17 cellular contexts compared by ENCODE assay signal in genomic region chr1:99986656-99987225, GRCh38.
"Had no signal": no experiment of that assay in that cellular context is flagged by ENCODE, and none has a peak within 500 bp of the region (broad histone marks: within the 10 kb centered on the region; RNA-seq: fewer than 3 reads in every experiment).

No MANE protein-coding gene starts in this region.

- H3K27me3 ChIP-seq: breast epithelium, gastrocnemius medialis, hepatocyte, suprapubic skin, upper lobe of right lung had no signal

- H3K4me1 ChIP-seq: breast epithelium, gastrocnemius medialis, suprapubic skin, upper lobe of right lung had no signal

- H3K9me3 ChIP-seq: suprapubic skin had no signal

- H3K27ac Mint-ChIP-seq: activated CD8-positive, alpha-beta T cell treated with anti-CD3 and anti-CD28 coated beads for 36 hours; activated naive CD8-positive, alpha-beta T cell treated with anti-CD3 and anti-CD28 coated beads for 36 hours; activated T-cell treated with anti-CD3 and anti-CD28 coated beads, Interleukin-2, amount 50 U/mL, for 72 hours; naive thymus-derived CD8-positive, alpha-beta T cell; T-helper 2 cell treated with Interferon-gamma antibody and Interleukin-4, amounts not matched to agents 5 μg/mL and 100 μg/mL, for 36 hours had no signal

- ATAC-seq: activated CD8-positive, alpha-beta T cell treated with anti-CD3 and anti-CD28 coated beads for 36 hours; activated T-cell treated with anti-CD3 and anti-CD28 coated beads, Interleukin-2, amount 50 U/mL, for 72 hours; gastrocnemius medialis; naive thymus-derived CD8-positive, alpha-beta T cell; upper lobe of right lung had no signal

- DNase-seq: activated CD4-positive, CD25-positive, alpha-beta regulatory T cell treated with anti-CD3 and anti-CD28 coated beads, Interleukin-2, amount 50 U/mL, for 72 hours; activated CD8-positive, alpha-beta memory T cell treated with anti-CD3 and anti-CD28 coated beads, Interleukin-2, amount 50 U/mL, for 4 hours; activated CD8-positive, alpha-beta T cell treated with anti-CD3 and anti-CD28 coated beads for 36 hours; activated gamma-delta T cell treated with Interleukin-2 at 50 U/mL for 16 hours; activated naive CD8-positive, alpha-beta T cell treated with anti-CD3 and anti-CD28 coated beads for 36 hours; activated T-cell treated with anti-CD3 and anti-CD28 coated beads, Interleukin-2, amount 50 U/mL, for 72 hours; anterior cingulate cortex; gastrocnemius medialis; naive thymus-derived CD8-positive, alpha-beta T cell; stimulated activated CD4-positive, alpha-beta T cell treated with anti-CD3 and anti-CD28 coated beads, Interleukin-2, amount 100 ng/mL, for 48 hours; stimulated activated naive CD4-positive, alpha-beta T cell treated with Interleukin-2 at 50 U/mL for 16 hours; upper lobe of right lung had no signal

- H3K27me3 Mint-ChIP-seq: activated CD8-positive, alpha-beta T cell treated with anti-CD3 and anti-CD28 coated beads for 36 hours; activated naive CD8-positive, alpha-beta T cell treated with anti-CD3 and anti-CD28 coated beads for 36 hours; naive thymus-derived CD8-positive, alpha-beta T cell had no signal

- H3K36me3 ChIP-seq: upper lobe of right lung had no signal

- H3K4me2 ChIP-seq: hepatocyte had no signal

- H3K27ac ChIP-seq: breast epithelium, gastrocnemius medialis, hepatocyte, suprapubic skin, upper lobe of right lung had no signal

- H3K4me3 Mint-ChIP-seq: activated CD8-positive, alpha-beta T cell treated with anti-CD3 and anti-CD28 coated beads for 36 hours; activated naive CD8-positive, alpha-beta T cell treated with anti-CD3 and anti-CD28 coated beads for 36 hours; activated T-cell treated with anti-CD3 and anti-CD28 coated beads, Interleukin-2, amount 50 U/mL, for 72 hours; naive thymus-derived CD8-positive, alpha-beta T cell; T-helper 2 cell treated with Interferon-gamma antibody and Interleukin-4, amounts not matched to agents 5 μg/mL and 100 μg/mL, for 36 hours had no signal

- H3K4me3 ChIP-seq: breast epithelium, gastrocnemius medialis, hepatocyte, lung, suprapubic skin, upper lobe of right lung had no signal

- H2AFZ ChIP-seq: hepatocyte had no signal
